21 cellular contexts compared by ENCODE assay signal in the genomic region with DNA sequence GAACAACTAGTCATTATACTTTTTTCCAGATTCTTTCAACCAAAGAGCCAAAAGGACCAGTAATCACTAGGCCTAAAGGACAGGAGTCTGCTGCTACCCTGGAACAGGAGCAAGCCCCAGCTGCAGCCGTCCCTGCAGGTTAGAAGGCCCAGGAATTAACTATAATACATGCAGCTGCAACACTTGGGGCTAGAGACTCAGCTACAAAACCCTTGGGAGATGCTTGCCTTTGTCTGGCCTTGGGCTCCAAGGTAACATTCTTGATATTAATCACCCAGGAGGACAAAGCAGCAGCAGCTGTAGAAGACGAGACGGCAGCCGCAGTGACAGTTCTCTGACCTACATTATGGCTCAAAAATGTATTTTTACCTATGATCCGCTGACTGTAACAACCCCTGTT.
A peak's percentile ranks its signal among the peaks of the same experiment; 100 is the strongest.
DNase-seq lines count a peak whose midpoint lies in the region; ATAC-seq, FAIRE-seq and TF ChIP-seq lines count a peak whose summit lies in the region.
"Had no signal": no experiment of that assay in that cellular context is flagged by ENCODE, and none has a peak within 500 bp of the region (broad histone marks: within the 10 kb centered on the region; RNA-seq: fewer than 3 reads in every experiment).

No MANE protein-coding gene starts in this region.

- H3K36me3 Mint-ChIP-seq in brain = no peaks in the 10 kb centered on the region
- H3K36me3 Mint-ChIP-seq in neural crest cell (ENCODE audit: low read depth) = no peaks in the 10 kb centered on the region
- H3K36me3 Mint-ChIP-seq: naive thymus-derived CD8-positive, alpha-beta T cell had no signal

- intact Hi-C loops in HepG2 (cut with micrococcal nuclease; ENCODE audit: unreplicated experiment) = no loop called here

- no TSS peak for BruUV-seq in HepG2 (replicated peaks; lab: Mats Ljungman, UMichigan)

- CTCF ChIA-PET in HepG2 (lab: Yijun Ruan, JAX; ENCODE audit: low intra/inter-chr PET ratio, low total read pairs) = no interaction called here

- H2AFZ ChIP-seq in HepG2 (ENCODE audit: low read length) = no peak overlapping the region
- H2AFZ ChIP-seq: GM23248 had no signal

- no peaks in the 10 kb centered on the region for H3K36me3 ChIP-seq in HepG2 (replicated peaks in 1 of 2; ENCODE audit: control insufficient read depth in 1 of 2, insufficient read depth in 2 of 2, low read length in 2 of 2)
- H3K36me3 ChIP-seq: breast epithelium, spleen had no signal

- no peak for TF ChIP-seq RAD21 in HepG2 (CRISPR knock-in tag; IDR thresholded peaks at IDR 0.05)

- H3K9me3 Mint-ChIP-seq in brain (no peaks in the 10 kb centered on the region), neural crest cell (no peaks in the 10 kb centered on the region)

- no peaks in the 10 kb centered on the region for H3K27me3 ChIP-seq in HepG2 (ENCODE audit: control insufficient read depth in 1 of 2, insufficient read depth in 2 of 2, low read length in 2 of 2)
- H3K27me3 ChIP-seq: breast epithelium, spleen had no signal

- no peak overlapping the region for H3K9ac ChIP-seq in HepG2 (ENCODE audit: insufficient read depth, low read depth, low read length)
- H3K9ac ChIP-seq: GM23248 had no signal

- H3K4me1 ChIP-seq in HepG2 (ENCODE audit: insufficient read depth, low read length) = no peaks in the 10 kb centered on the region
- H3K4me1 ChIP-seq: breast epithelium, spleen had no signal

- no peak overlapping the region for H3K27ac ChIP-seq in HepG2 (ENCODE audit: extremely low read length, insufficient read depth, low read length)
- H3K27ac ChIP-seq: breast epithelium, GM23248, SK-N-MC, spleen had no signal

- no peak overlapping the region for H3K4me3 ChIP-seq in HepG2 (replicated peaks in 1 of 3; ENCODE audit: insufficient read depth in 1 of 3, low read depth in 2 of 3, low read length in 3 of 3)
- H3K4me3 ChIP-seq: breast epithelium, GM23248, SK-N-MC, spleen had no signal

- peaks cover 27% of the 10 kb centered on the region for H3K4me1 Mint-ChIP-seq in brain
- peaks cover 53% of the 10 kb centered on the region for H3K4me1 Mint-ChIP-seq in neural crest cell
- H3K4me1 Mint-ChIP-seq: activated CD4-positive, alpha-beta T cell treated with anti-CD3 and anti-CD28 coated beads for 36 hours; activated naive CD8-positive, alpha-beta T cell treated with anti-CD3 and anti-CD28 coated beads, Interleukin-2, amount 50 U/mL, for 24 hours; naive thymus-derived CD8-positive, alpha-beta T cell had no signal

- no peak overlapping the region for H3K4me2 ChIP-seq in HepG2 (ENCODE audit: low read depth, low read length)

- FAIRE-seq in HepG2 (lab: Jason Lieb, UNC) = no peak
- FAIRE-seq: G401.6, GM12891 had no signal

- 14% methylated on average over 5 of the region's 5 CpGs for WGBS in HepG2 (ENCODE audit: low lambda C conversion rate)

- DNase-seq in NCI-H1436 (lab: John Stamatoyannopoulos, UW) (peak; percentile 83), neural crest cell (ENCODE audit: low read depth, low spot score) (peak; percentile 16), iPS-NIHi11 (ENCODE audit: low spot score) (no peak), HepG2 (ENCODE audit: low spot score) (no peak), NCI-H524 treated with DMSO at 0.1 percent for 48 hours (lab: John Stamatoyannopoulos, UW) (no peak)
- DNase-seq: activated CD4-positive, alpha-beta T cell treated with anti-CD3 and anti-CD28 coated beads for 36 hours; activated naive CD8-positive, alpha-beta T cell treated with anti-CD3 and anti-CD28 coated beads, Interleukin-2, amount 50 U/mL, for 24 hours; dermis blood vessel endothelial cell; GM23248; naive thymus-derived CD8-positive, alpha-beta T cell; NCI-H2029 treated with DMSO at 0.1 percent for 48 hours; NCI-H526 treated with DMSO at 0.1 percent for 48 hours; spleen; T1000 had no signal

- in situ Hi-C loops in HepG2 (cut with HindIII; ENCODE audit: extremely low pct_ligation_motif_present, low pct_unique_long_range_greater_than_20kb) = no loop called here

- H3K27me3 Mint-ChIP-seq in brain (no peaks in the 10 kb centered on the region), neural crest cell (ENCODE audit: low read depth) (no peaks in the 10 kb centered on the region)
- H3K27me3 Mint-ChIP-seq: activated CD4-positive, alpha-beta T cell treated with anti-CD3 and anti-CD28 coated beads for 36 hours; activated naive CD8-positive, alpha-beta T cell treated with anti-CD3 and anti-CD28 coated beads, Interleukin-2, amount 50 U/mL, for 24 hours; naive thymus-derived CD8-positive, alpha-beta T cell; progenitor cell of endocrine pancreas had no signal

- TF ChIP-seq POLR2A in HepG2 (IDR thresholded peaks at IDR 0.05; ENCODE audit: insufficient read depth in 1 of 2, low read depth in 2 of 2, low read length in 2 of 2) = no peak

- H3K79me2 ChIP-seq in HepG2 (ENCODE audit: insufficient read depth, low read length) = no peaks in the 10 kb centered on the region

- TF ChIP-seq EP300 in HepG2 (IDR thresholded peaks at IDR 0.05; ENCODE audit: low read depth in 2 of 2, low read length in 2 of 2) (no peak), HepG2 (CRISPR knock-in tag; IDR thresholded peaks at IDR 0.05; ENCODE audit: borderline replicate concordance) (no peak)

- H3K4me3 Mint-ChIP-seq in brain = no peak overlapping the region
- H3K4me3 Mint-ChIP-seq in neural crest cell = peak overlapping the region; percentile 66
- H3K4me3 Mint-ChIP-seq: activated CD4-positive, alpha-beta T cell treated with anti-CD3 and anti-CD28 coated beads for 36 hours; activated naive CD8-positive, alpha-beta T cell treated with anti-CD3 and anti-CD28 coated beads, Interleukin-2, amount 50 U/mL, for 24 hours; naive thymus-derived CD8-positive, alpha-beta T cell had no signal

- ATAC-seq in GM19463 (IDR thresholded peaks at IDR 0.05; ENCODE audit: unreplicated experiment) = peak; percentile 85
- ATAC-seq in HepG2 = no peak
- ATAC-seq: activated CD4-positive, alpha-beta T cell treated with anti-CD3 and anti-CD28 coated beads for 36 hours; activated naive CD8-positive, alpha-beta T cell treated with anti-CD3 and anti-CD28 coated beads, Interleukin-2, amount 50 U/mL, for 24 hours; naive thymus-derived CD8-positive, alpha-beta T cell had no signal

- peaks cover 58% of the 10 kb centered on the region for H3K9me3 ChIP-seq in HepG2 (ENCODE audit: low read length)
- H3K9me3 ChIP-seq: breast epithelium had no signal

- no peaks in the 10 kb centered on the region for H4K20me1 ChIP-seq in HepG2 (ENCODE audit: insufficient read depth, low read length)

- POLR2A ChIA-PET in HepG2 (lab: Yijun Ruan, JAX) = no interaction called here

- peak overlapping the region in 3 of 5 experiments; percentile 45 to 91 (median 52) for H3K27ac Mint-ChIP-seq in brain
- peak overlapping the region; percentile 95 for H3K27ac Mint-ChIP-seq in neural crest cell (ENCODE audit: unreplicated experiment)
- H3K27ac Mint-ChIP-seq: activated CD4-positive, alpha-beta T cell treated with anti-CD3 and anti-CD28 coated beads for 36 hours; activated naive CD8-positive, alpha-beta T cell treated with anti-CD3 and anti-CD28 coated beads, Interleukin-2, amount 50 U/mL, for 24 hours; naive thymus-derived CD8-positive, alpha-beta T cell; progenitor cell of endocrine pancreas had no signal

- TF ChIP-seq CTCF in brain (conservative IDR thresholded peaks at IDR 0.05) = no peak
- no peak for TF ChIP-seq CTCF in neural crest cell (conservative IDR thresholded peaks at IDR 0.05)
- TF ChIP-seq CTCF in HepG2 (CRISPR knock-in tag; IDR thresholded peaks at IDR 0.05) = no peak

TF ChIP-seq in HepG2, 621 proteins besides CTCF, POLR2A, EP300 and RAD21:
- TF ChIP-seq PCBP2 (optimal IDR thresholded peaks at IDR 0.05; ENCODE audit: low read depth, low read length, poor library complexity, severe bottlenecking) = no peak
- TF ChIP-seq ZNF264 (CRISPR knock-in tag; IDR thresholded peaks at IDR 0.05) = no peak

Comparison
In these comparisons a context has a peak if more than half of its experiments do, and no peak if none do; other contexts are left out.
1. DNase-seq: peak in NCI-H1436 (single experiment) and neural crest cell (single experiment); none in iPS-NIHi11 (single experiment), HepG2 (single experiment) and NCI-H524 treated with DMSO at 0.1 percent for 48 hours (single experiment).